Comparison of ENCODE assay signal across 5 cellular contexts in genomic region chr13:22959859-22960258, GRCh38.
DNase-seq lines count a peak whose midpoint lies in the region; ATAC-seq and TF ChIP-seq lines count a peak whose summit lies in the region.
"Not testable (repeated sequence)": the region's sequence is repeated elsewhere in the genome, so short reads cannot be mapped to it uniquely, and the experiment has no call there.

No MANE protein-coding gene starts in this region.

- not testable (repeated sequence) for H3K4me3 ChIP-seq in right atrium auricular region, upper lobe of right lung

- H3K27ac Mint-ChIP-seq in osteocyte (ENCODE audit: unreplicated experiment), result not testable (repeated sequence)

- H3K4me1 ChIP-seq in right atrium auricular region, upper lobe of right lung: not testable (repeated sequence)

- not testable (repeated sequence) for H3K27me3 ChIP-seq in right atrium auricular region, upper lobe of right lung

- H3K4me3 Mint-ChIP-seq in osteocyte (ENCODE audit: unreplicated experiment), result not testable (repeated sequence)

- H3K27me3 Mint-ChIP-seq in osteocyte (ENCODE audit: unreplicated experiment), result not testable (repeated sequence)

- H3K36me3 ChIP-seq in right atrium auricular region, upper lobe of right lung: not testable (repeated sequence)

- not testable (repeated sequence) for H3K9me3 ChIP-seq in right atrium auricular region, upper lobe of right lung

- not testable (repeated sequence) for H3K9me3 Mint-ChIP-seq in osteocyte (ENCODE audit: unreplicated experiment)

- intact Hi-C loops in upper lobe of right lung (cut with DNase I), result not testable (repeated sequence)

- DNase-seq in activated CD8-positive, alpha-beta memory T cell treated with anti-CD3 and anti-CD28 coated beads for 24 hours, result peak; percentile 17
- DNase-seq in right atrium auricular region (ENCODE audit: low spot score), result peak; percentile 11
- peak; percentile 15 for DNase-seq in left lobe of liver (ENCODE audit: low spot score)
- peak; percentile 36 for DNase-seq in osteocyte (ENCODE audit: extremely low spot score, unreplicated experiment)
- DNase-seq in upper lobe of right lung, result not testable (repeated sequence)

- H3K36me3 Mint-ChIP-seq in osteocyte (ENCODE audit: unreplicated experiment), result not testable (repeated sequence)

- not testable (repeated sequence) for TF ChIP-seq CTCF in right atrium auricular region (IDR thresholded peaks at IDR 0.05); osteocyte (IDR thresholded peaks at IDR 0.05); upper lobe of right lung (IDR thresholded peaks at IDR 0.05)

- not testable (repeated sequence) for H3K27ac ChIP-seq in right atrium auricular region, upper lobe of right lung

- ATAC-seq in left lobe of liver, result not testable (repeated sequence)
- ATAC-seq in upper lobe of right lung, result peak; percentile 5

- not testable (repeated sequence) for H3K4me1 Mint-ChIP-seq in osteocyte (ENCODE audit: unreplicated experiment)
